ENCODE assay signal across 8 cellular contexts in genomic region chr6:138815797-138816528, GRCh38. TPM values are rescaled to one million over a fixed set of nuclear protein-coding genes. Genes with fewer than 3 reads are reported as not detected.
DNase-seq lines count a peak whose midpoint lies in the region; ATAC-seq lines count a peak whose summit lies in the region.

No MANE protein-coding gene starts in this region.

- no peaks in the 10 kb centered on the region for H3K9me3 Mint-ChIP-seq in activated naive CD8-positive, alpha-beta T cell treated with anti-CD3 and anti-CD28 coated beads for 36 hours

- peak; percentile 85 for DNase-seq in DMS 273 (lab: John Stamatoyannopoulos, UW; ENCODE audit: unreplicated experiment)
- DNase-seq in GM19238 (ENCODE audit: insufficient read length, low spot score) = peak; percentile 16
- DNase-seq in NCI-H446 treated with DMSO at 0.1 percent for 48 hours (lab: John Stamatoyannopoulos, UW) = peak; percentile 76
- DNase-seq in activated naive CD8-positive, alpha-beta T cell treated with anti-CD3 and anti-CD28 coated beads for 36 hours = no peak
- DNase-seq in left cardiac atrium = no peak
- DNase-seq in skeletal muscle cell (ENCODE audit: low read depth) = peak; percentile 34
- DNase-seq in activated CD8-positive, alpha-beta memory T cell treated with anti-CD3 and anti-CD28 coated beads for 24 hours = no peak

- H3K4me3 Mint-ChIP-seq in activated naive CD8-positive, alpha-beta T cell treated with anti-CD3 and anti-CD28 coated beads for 36 hours = no peak overlapping the region

- no peak overlapping the region for H3K4me3 ChIP-seq in skeletal muscle cell (ENCODE audit: low read depth, low read length)

- H3K27me3 Mint-ChIP-seq in activated naive CD8-positive, alpha-beta T cell treated with anti-CD3 and anti-CD28 coated beads for 36 hours = no peaks in the 10 kb centered on the region

- H3K27ac Mint-ChIP-seq in activated naive CD8-positive, alpha-beta T cell treated with anti-CD3 and anti-CD28 coated beads for 36 hours = peak overlapping the region; percentile 74

- H3K4me1 Mint-ChIP-seq in activated naive CD8-positive, alpha-beta T cell treated with anti-CD3 and anti-CD28 coated beads for 36 hours = peaks cover 34% of the 10 kb centered on the region

- ATAC-seq in HG03354 (IDR thresholded peaks at IDR 0.05; ENCODE audit: poor library complexity, severe bottlenecking, unreplicated experiment) (peak; percentile 75), left cardiac atrium (peak; percentile 75 to 87)

- intact Hi-C loops in left cardiac atrium (cut with DNase I) = loop anchor here (2.0 to 10.0 kb wide), 5 partner anchors 171 to 549 kb away; partner anchors contain the start of gene REPS1 (in 2 of the 2)

- H3K36me3 Mint-ChIP-seq in activated naive CD8-positive, alpha-beta T cell treated with anti-CD3 and anti-CD28 coated beads for 36 hours = no peaks in the 10 kb centered on the region

RNA-seq across cellular contexts. Expression of gene ECT2L, which starts 20.1 kb away (rescaled TPM):
- total RNA-seq in activated naive CD8-positive, alpha-beta T cell treated with anti-CD3 and anti-CD28 coated beads for 36 hours = not detected
- total RNA-seq in left cardiac atrium = 1 to 10 TPM in 1 of 2 donors, under 1 TPM in 1; 0.62 to 2.8 TPM

RNA-seq across cellular contexts. Expression of gene CCDC28A, which starts 42.4 kb away (rescaled TPM):
- 10 to 100 TPM; 15.5 to 16.6 TPM for total RNA-seq in activated naive CD8-positive, alpha-beta T cell treated with anti-CD3 and anti-CD28 coated beads for 36 hours
- total RNA-seq in left cardiac atrium = 1 to 10 TPM; 5.2 to 9.7 TPM

Comparison
In these comparisons a context has a peak if more than half of its experiments do, and no peak if none do; other contexts are left out.
1. DNase-seq: peak in DMS 273 (single experiment), GM19238 (single experiment), NCI-H446 treated with DMSO at 0.1 percent for 48 hours (single experiment) and skeletal muscle cell (single experiment); none in activated naive CD8-positive, alpha-beta T cell treated with anti-CD3 and anti-CD28 coated beads for 36 hours (single experiment), left cardiac atrium (single experiment) and activated CD8-positive, alpha-beta memory T cell treated with anti-CD3 and anti-CD28 coated beads for 24 hours (single experiment).